ENCODE assay signal across 21 cellular contexts in genomic region chr9:135214706-135215105, GRCh38.
DNase-seq lines count a peak whose midpoint lies in the region; ATAC-seq and TF ChIP-seq lines count a peak whose summit lies in the region.
"Had no signal": no experiment of that assay in that cellular context is flagged by ENCODE, and none has a peak within 500 bp of the region (broad histone marks: within the 10 kb centered on the region; RNA-seq: fewer than 3 reads in every experiment).

No MANE protein-coding gene starts in this region.

- TF ChIP-seq CTCF in natural killer cell (IDR thresholded peaks at IDR 0.05) (no peak), chondrocyte (IDR thresholded peaks at IDR 0.05) (no peak), lower lobe of right lung (IDR thresholded peaks at IDR 0.05) (no peak)

- DNase-seq in natural killer cell treated with Interleukin-12 subunit alpha and Interleukin-12 subunit beta and Interleukin-15 and Interleukin-18, amount 100 ng/mL, for 72 hours (ENCODE audit: low spot score) = peak; percentile 48
- DNase-seq in natural killer cell = no peak
- DNase-seq in chondrocyte (ENCODE audit: low spot score) = peak; percentile 57
- DNase-seq in lower lobe of right lung = peak; percentile 19
- DNase-seq in aorta = peak; percentile 6 to 62
- no peak for DNase-seq in stimulated activated CD8-positive, alpha-beta memory T cell treated with anti-CD3 and anti-CD28 coated beads, Interleukin-4, amount 100 ng/mL, for 48 hours
- DNase-seq in glomerular visceral epithelial cell (ENCODE audit: extremely low spot score) = no peak
- DNase-seq in HK-2 (ENCODE audit: unreplicated experiment) = no peak
- DNase-seq: CD4-positive, alpha-beta T cell; COR-L47; KBM-7; MM.1S; NCI-H1048; NCI-H1417 treated with DMSO at 0.1 percent for 48 hours; NCI-H187 treated with DMSO at 0.1 percent for 48 hours; NCI-H2107; NCI-H526 treated with DMSO at 0.1 percent for 48 hours had no signal

- 88 to 92% methylated on average over 11 of the region's 11 CpGs for WGBS in aorta, 2 donors

- H3K27me3 Mint-ChIP-seq in natural killer cell treated with Interleukin-12 subunit alpha and Interleukin-12 subunit beta and Interleukin-15 and Interleukin-18, amount 100 ng/mL, for 72 hours = peaks cover 8 to 13% of the 10 kb centered on the region in 2 donors
- H3K27me3 Mint-ChIP-seq in natural killer cell (ENCODE audit: low read depth in 2 of 2) = peaks cover 0 to 5% of the 10 kb centered on the region in 2 donors
- H3K27me3 Mint-ChIP-seq in chondrocyte (ENCODE audit: low read depth) = peaks cover 58% of the 10 kb centered on the region

- H3K27me3 ChIP-seq in lower lobe of right lung (ENCODE audit: low read depth) (peaks cover 24% of the 10 kb centered on the region), aorta (ENCODE audit: control insufficient read depth in 1 of 2, insufficient read depth in 2 of 2, low read length in 1 of 2) (no peaks in the 10 kb centered on the region)

- H3K27ac Mint-ChIP-seq in natural killer cell treated with Interleukin-12 subunit alpha and Interleukin-12 subunit beta and Interleukin-15 and Interleukin-18, amount 100 ng/mL, for 72 hours = no peak overlapping the region
- H3K27ac Mint-ChIP-seq in natural killer cell (no peak overlapping the region), chondrocyte (ENCODE audit: unreplicated experiment) (no peak overlapping the region)
- H3K27ac Mint-ChIP-seq: B cell; CD4-positive, alpha-beta T cell had no signal

- H3K36me3 ChIP-seq in lower lobe of right lung (no peaks in the 10 kb centered on the region), aorta (ENCODE audit: control insufficient read depth in 1 of 2, insufficient read depth in 2 of 2, low read length in 1 of 2) (no peaks in the 10 kb centered on the region)
- H3K36me3 ChIP-seq: HAP-1 had no signal

- no peak for ATAC-seq in natural killer cell treated with Interleukin-12 subunit alpha and Interleukin-12 subunit beta and Interleukin-15 and Interleukin-18, amount 100 ng/mL, for 72 hours
- no peak for ATAC-seq in natural killer cell
- ATAC-seq in lower lobe of right lung = no peak
- ATAC-seq in aorta (ENCODE audit: low FRiP score) = no peak

- H3K4me1 ChIP-seq in lower lobe of right lung (peaks cover 19% of the 10 kb centered on the region), aorta (ENCODE audit: control insufficient read depth in 1 of 2, insufficient read depth in 2 of 2, low read length in 2 of 2) (no peaks in the 10 kb centered on the region)
- H3K4me1 ChIP-seq: A549, HAP-1 had no signal

- no peak overlapping the region for H3K4me3 Mint-ChIP-seq in natural killer cell treated with Interleukin-12 subunit alpha and Interleukin-12 subunit beta and Interleukin-15 and Interleukin-18, amount 100 ng/mL, for 72 hours
- no peak overlapping the region for H3K4me3 Mint-ChIP-seq in natural killer cell
- no peak overlapping the region for H3K4me3 Mint-ChIP-seq in chondrocyte (ENCODE audit: unreplicated experiment)
- H3K4me3 Mint-ChIP-seq: B cell; CD4-positive, alpha-beta T cell had no signal

- H3K9me3 ChIP-seq in lower lobe of right lung (peaks cover 5% of the 10 kb centered on the region), aorta (ENCODE audit: control insufficient read depth, low read length) (peaks cover 8% of the 10 kb centered on the region)
- H3K9me3 ChIP-seq: HAP-1 had no signal

- H3K36me3 Mint-ChIP-seq in natural killer cell treated with Interleukin-12 subunit alpha and Interleukin-12 subunit beta and Interleukin-15 and Interleukin-18, amount 100 ng/mL, for 72 hours = no peaks in the 10 kb centered on the region
- H3K36me3 Mint-ChIP-seq in natural killer cell (no peaks in the 10 kb centered on the region), chondrocyte (ENCODE audit: low read depth) (no peaks in the 10 kb centered on the region)

- H3K27ac ChIP-seq in lower lobe of right lung (no peak overlapping the region), aorta (ENCODE audit: low read depth in 1 of 2, low read length in 2 of 2) (no peak overlapping the region)
- H3K27ac ChIP-seq: A549, HL-60 had no signal

- intact Hi-C loops in natural killer cell (cut with micrococcal nuclease) = no loop called here
- intact Hi-C loops in lower lobe of right lung (cut with DNase I) = no loop called here
- intact Hi-C loops in aorta (cut with DNase I) = no loop called here

- no peaks in the 10 kb centered on the region for H3K9me3 Mint-ChIP-seq in natural killer cell treated with Interleukin-12 subunit alpha and Interleukin-12 subunit beta and Interleukin-15 and Interleukin-18, amount 100 ng/mL, for 72 hours
- H3K9me3 Mint-ChIP-seq in natural killer cell (no peaks in the 10 kb centered on the region), chondrocyte (ENCODE audit: low read depth) (no peaks in the 10 kb centered on the region)
- H3K9me3 Mint-ChIP-seq: CD4-positive, alpha-beta T cell had no signal

- no peaks in the 10 kb centered on the region for H3K4me1 Mint-ChIP-seq in natural killer cell treated with Interleukin-12 subunit alpha and Interleukin-12 subunit beta and Interleukin-15 and Interleukin-18, amount 100 ng/mL, for 72 hours (ENCODE audit: low read depth in 2 of 2)
- H3K4me1 Mint-ChIP-seq in natural killer cell (no peaks in the 10 kb centered on the region), chondrocyte (ENCODE audit: low read depth) (no peaks in the 10 kb centered on the region)
- H3K4me1 Mint-ChIP-seq: B cell had no signal

- H3K4me3 ChIP-seq in lower lobe of right lung (no peak overlapping the region), aorta (ENCODE audit: low read length in 2 of 2) (no peak overlapping the region)
- H3K4me3 ChIP-seq: A549, HAP-1 had no signal

Comparison
In these comparisons a context has a peak if more than half of its experiments do, and no peak if none do; other contexts are left out.
1. DNase-seq: peak in natural killer cell treated with Interleukin-12 subunit alpha and Interleukin-12 subunit beta and Interleukin-15 and Interleukin-18, amount 100 ng/mL, for 72 hours (single experiment), chondrocyte (single experiment), lower lobe of right lung (single experiment) and aorta (2 of 2); none in natural killer cell (single experiment), stimulated activated CD8-positive, alpha-beta memory T cell treated with anti-CD3 and anti-CD28 coated beads, Interleukin-4, amount 100 ng/mL, for 48 hours (single experiment), glomerular visceral epithelial cell (single experiment) and HK-2 (single experiment).